30 cellular contexts compared by ENCODE assay signal in the genomic region with DNA sequence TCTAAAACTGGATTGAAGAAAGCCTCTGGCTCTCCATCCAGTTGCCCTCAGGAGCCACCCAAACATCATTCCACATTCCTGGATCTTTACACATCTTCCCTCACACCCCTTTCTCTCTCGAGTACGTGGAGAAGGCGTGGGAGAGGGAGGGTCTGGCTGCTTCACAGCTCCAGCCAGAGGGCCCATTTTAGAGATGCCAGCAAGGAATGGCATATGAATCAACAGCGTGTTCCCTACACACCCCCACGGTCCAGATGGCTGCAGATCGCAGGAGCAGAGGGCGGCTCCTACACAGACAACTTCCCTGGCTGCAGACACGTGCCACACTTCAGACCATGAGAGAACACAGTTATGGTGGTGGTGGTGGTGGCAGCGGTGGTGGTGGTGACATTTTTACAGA.
"Had no signal": no experiment of that assay in that cellular context is flagged by ENCODE, and none has a peak within 500 bp of the region (broad histone marks: within the 10 kb centered on the region; RNA-seq: fewer than 3 reads in every experiment).

No MANE protein-coding gene starts in this region.

- ATAC-seq: activated CD8-positive, alpha-beta memory T cell treated with anti-CD3 and anti-CD28 coated beads, Interleukin-2, amount 10 ng/mL, durations not matched to agents 7 days and 5 days; activated naive CD8-positive, alpha-beta T cell treated with anti-CD3 and anti-CD28 coated beads, Interleukin-2, amount 50 U/mL, for 24 hours; PC-3 had no signal

- H3K4me3 ChIP-seq: ascending aorta, cardiac muscle cell, Peyer's patch had no signal

- H3K27me3 ChIP-seq: ascending aorta, cardiac muscle cell, Peyer's patch had no signal

- H3K4me1 ChIP-seq: ascending aorta, Peyer's patch had no signal

- DNase-seq: activated CD4-positive, alpha-beta memory T cell treated with anti-CD3 and anti-CD28 coated beads, Interleukin-2, amount 10 ng/mL, durations not matched to agents 7 days and 5 days; activated CD4-positive, alpha-beta T cell treated with anti-CD3 and anti-CD28 coated beads for 1 hour; activated CD4-positive, alpha-beta T cell treated with anti-CD3 and anti-CD28 coated beads for 48 hours; activated CD4-positive, CD25-positive, alpha-beta regulatory T cell; activated CD8-positive, alpha-beta memory T cell treated with anti-CD3 and anti-CD28 coated beads for 24 hours; activated CD8-positive, alpha-beta memory T cell treated with anti-CD3 and anti-CD28 coated beads, Interleukin-2, amount 10 ng/mL, durations not matched to agents 7 days and 5 days; activated CD8-positive, alpha-beta memory T cell treated with anti-CD3 and anti-CD28 coated beads, Interleukin-2, amount 50 U/mL, for 48 hours; activated effector memory CD4-positive, alpha-beta T cell treated with Interleukin-2 at 50 U/mL for 16 hours; activated naive CD4-positive, alpha-beta T cell treated with anti-CD3 and anti-CD28 coated beads, Interleukin-2, amount 10 ng/mL, durations not matched to agents 7 days and 5 days; activated naive CD8-positive, alpha-beta T cell treated with anti-CD3 and anti-CD28 coated beads, Interleukin-2, amount 50 U/mL, for 24 hours; activated T-cell treated with anti-CD3 and anti-CD28 coated beads, Interleukin-2, amount 50 U/mL, for 48 hours; NCI-H1092 treated with DMSO at 0.1 percent for 48 hours; NCI-H1417; NCI-H146; NCI-H187; NCI-H2081; NCI-H345; NCI-H524 treated with DMSO at 0.1 percent for 48 hours; PC-3; Peyer's patch; RPMI8226; SIG-M5; SW 1271; T-helper 1 cell; T-helper 2 cell; T-helper 9 cell had no signal

- H3K36me3 ChIP-seq: ascending aorta, cardiac muscle cell, Peyer's patch had no signal

- H3K27ac ChIP-seq: ascending aorta, cardiac muscle cell, KMS-11, Peyer's patch, VCaP had no signal

- H3K9me3 ChIP-seq: ascending aorta, Peyer's patch had no signal

- H3K4me2 ChIP-seq: KMS-11 had no signal

- H3K9ac ChIP-seq: KMS-11 had no signal
